ENCODE assay signal across 8 cellular contexts in genomic region chr11:65501005-65501529, GRCh38. TPM values are rescaled to one million over a fixed set of nuclear protein-coding genes. Genes with fewer than 3 reads are reported as not detected.
A peak's percentile ranks its signal among the peaks of the same experiment; 100 is the strongest.
DNase-seq lines count a peak whose midpoint lies in the region; ATAC-seq, FAIRE-seq and TF ChIP-seq lines count a peak whose summit lies in the region.

No MANE protein-coding gene starts in this region.

- FAIRE-seq in frontal cortex (lab: Jason Lieb, UNC), result no peak

- TF ChIP-seq CTCF in cardiac muscle cell (IDR thresholded peaks at IDR 0.05; ENCODE audit: low read depth, low read length), result no peak
- no peak for TF ChIP-seq CTCF in ascending aorta (IDR thresholded peaks at IDR 0.05)
- no peak for TF ChIP-seq CTCF in kidney epithelial cell (IDR thresholded peaks at IDR 0.05; ENCODE audit: insufficient read depth, low read length, poor library complexity, severe bottlenecking)
- TF ChIP-seq CTCF in upper lobe of right lung (IDR thresholded peaks at IDR 0.05), result no peak

- ATAC-seq in Right ventricle myocardium inferior, result no peak
- no peak for ATAC-seq in upper lobe of right lung
- no peak for ATAC-seq in GM19463 (IDR thresholded peaks at IDR 0.05; ENCODE audit: unreplicated experiment)
- ATAC-seq in HG03280 (IDR thresholded peaks at IDR 0.05; ENCODE audit: unreplicated experiment), result no peak

- H3K27ac ChIP-seq in cardiac muscle cell (peak overlapping the region; percentile 100), ascending aorta (peak overlapping the region; percentile 95 to 99), upper lobe of right lung (peak overlapping the region; percentile 100)

- H3K36me3 ChIP-seq in cardiac muscle cell (peaks cover 61% of the 10 kb centered on the region), ascending aorta (peaks cover 53 to 61% of the 10 kb centered on the region in 2 donors), kidney epithelial cell (ENCODE audit: control insufficient read depth, insufficient read depth, low read length) (peaks cover 9% of the 10 kb centered on the region), upper lobe of right lung (peaks cover 50% of the 10 kb centered on the region)

- peaks cover 20% of the 10 kb centered on the region for H3K4me1 ChIP-seq in cardiac muscle cell (ENCODE audit: low read depth)
- peaks cover 6 to 16% of the 10 kb centered on the region in 2 donors for H3K4me1 ChIP-seq in ascending aorta
- peaks cover 24% of the 10 kb centered on the region for H3K4me1 ChIP-seq in upper lobe of right lung

- DNase-seq in cardiac muscle cell (ENCODE audit: low read depth in 1 of 2, low spot score in 1 of 2) (no peak), Right ventricle myocardium inferior (ENCODE audit: missing footprints) (no peak), ascending aorta (ENCODE audit: low spot score in 2 of 2) (no peak), kidney epithelial cell (ENCODE audit: low read depth) (no peak), upper lobe of right lung (no peak), frontal cortex (ENCODE audit: low spot score in 2 of 2) (no peak)

- H3K27me3 ChIP-seq in cardiac muscle cell (no peaks in the 10 kb centered on the region), ascending aorta (no peaks in the 10 kb centered on the region), kidney epithelial cell (ENCODE audit: control insufficient read depth, insufficient read depth, low read length) (no peaks in the 10 kb centered on the region), upper lobe of right lung (no peaks in the 10 kb centered on the region)

- H3K9me3 ChIP-seq in cardiac muscle cell (ENCODE audit: low read depth), result no peaks in the 10 kb centered on the region
- H3K9me3 ChIP-seq in ascending aorta, result no peaks in the 10 kb centered on the region
- H3K9me3 ChIP-seq in upper lobe of right lung, result no peaks in the 10 kb centered on the region

- H3K4me3 ChIP-seq in cardiac muscle cell, result peak overlapping the region; percentile 99
- peak overlapping the region; percentile 62 to 67 for H3K4me3 ChIP-seq in ascending aorta
- H3K4me3 ChIP-seq in kidney epithelial cell (ENCODE audit: low read depth, low read length), result peak overlapping the region; percentile 84
- peak overlapping the region; percentile 79 for H3K4me3 ChIP-seq in upper lobe of right lung

- intact Hi-C loops in Right ventricle myocardium inferior (cut with DNase I) (no loop called here), ascending aorta (cut with DNase I) (no loop called here), upper lobe of right lung (cut with DNase I) (loop anchor here (5.0 kb wide), 1 partner anchor 74 kb away; no protein-coding TSS in a partner anchor)

RNA-seq across cellular contexts. Expression of gene MALAT1, which starts 2.2 kb away (rescaled TPM):
- total RNA-seq in cardiac muscle cell (3,311 and 7,439 TPM in 2 replicates), Right ventricle myocardium inferior (5,781 TPM), ascending aorta (8,553 TPM), kidney epithelial cell (1,605 and 1,895 TPM in 2 replicates), upper lobe of right lung (11,917 TPM), frontal cortex (6,549 TPM)
- polyA plus RNA-seq in cardiac muscle cell, result 16,838 and 18,899 TPM in 2 replicates

RNA-seq across cellular contexts. Expression of gene SCYL1, which starts 23.8 kb away (rescaled TPM):
- total RNA-seq in cardiac muscle cell (157 and 168 TPM in 2 replicates), Right ventricle myocardium inferior (55.6 TPM), ascending aorta (220 TPM), kidney epithelial cell (116 and 121 TPM in 2 replicates), upper lobe of right lung (74.4 TPM), frontal cortex (39.1 TPM)
- 139 and 146 TPM in 2 replicates for polyA plus RNA-seq in cardiac muscle cell

RNA-seq across cellular contexts. Expression of gene LTBP3, which starts 57.1 kb away (rescaled TPM):
- total RNA-seq in cardiac muscle cell, result 61.8 and 98.3 TPM in 2 replicates
- 53.7 and 60.9 TPM in 2 replicates for polyA plus RNA-seq in cardiac muscle cell
- total RNA-seq in Right ventricle myocardium inferior, result 72.3 TPM
- 702 TPM for total RNA-seq in ascending aorta
- total RNA-seq in kidney epithelial cell, result 116 and 122 TPM in 2 replicates
- 128 TPM for total RNA-seq in upper lobe of right lung
- total RNA-seq in frontal cortex, result 17.5 TPM
